11 cellular contexts compared by ENCODE assay signal in the genomic region with DNA sequence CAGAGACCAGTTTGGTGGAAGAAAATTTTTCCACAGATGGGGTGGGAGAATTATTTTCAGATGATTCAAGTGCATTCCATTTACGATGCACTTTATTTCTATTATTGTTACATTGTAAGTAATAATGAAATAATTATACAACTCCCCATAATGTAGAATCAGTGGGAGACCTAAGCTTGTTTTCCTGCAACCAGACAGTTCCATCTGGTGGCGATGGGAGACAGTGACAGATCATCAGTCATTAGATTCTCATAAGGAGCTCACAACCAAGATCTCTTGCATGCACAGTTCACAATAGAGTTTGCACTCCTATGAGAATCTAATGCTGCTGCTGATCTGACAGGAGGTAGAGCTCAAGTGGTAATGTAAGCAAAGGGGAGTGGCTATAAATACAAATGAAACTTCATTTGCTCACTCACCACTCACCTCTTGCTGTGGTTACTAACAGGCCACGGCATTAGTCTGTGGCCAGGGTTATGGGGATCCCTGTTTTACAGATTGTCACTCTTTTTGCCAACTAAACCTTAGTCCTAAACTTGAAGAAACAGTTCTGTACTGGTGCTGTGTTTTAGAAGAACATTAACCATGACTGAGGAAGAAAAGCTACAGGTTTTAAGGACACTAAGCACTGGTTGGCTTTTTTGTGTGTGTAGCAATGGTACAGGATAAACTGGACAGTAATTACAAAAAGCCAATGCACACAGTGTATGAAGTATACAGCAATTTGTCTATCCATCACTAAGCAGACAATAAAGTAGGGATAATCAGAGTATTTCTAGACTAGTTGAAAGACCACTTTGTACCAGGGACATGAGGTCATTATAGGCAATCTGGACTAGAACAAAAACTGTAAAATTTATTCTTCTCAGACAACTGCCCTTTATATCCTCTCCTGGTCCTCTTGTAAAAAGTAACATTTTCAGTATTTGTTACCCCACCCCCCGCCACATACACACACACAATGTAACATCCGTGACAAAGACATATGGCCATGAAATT. TPM values are rescaled to one million over a fixed set of nuclear protein-coding genes. Genes with fewer than 3 reads are reported as not detected.
DNase-seq lines count a peak whose midpoint lies in the region; ATAC-seq and TF ChIP-seq lines count a peak whose summit lies in the region.
"Had no signal": no experiment of that assay in that cellular context is flagged by ENCODE, and none has a peak within 500 bp of the region (broad histone marks: within the 10 kb centered on the region; RNA-seq: fewer than 3 reads in every experiment).

No MANE protein-coding gene starts in this region.

- H3K27ac ChIP-seq in dorsolateral prefrontal cortex: peak overlapping the region in 29 of 59 donors; percentile 4 to 78 (median 38)
- H3K27ac ChIP-seq: skin epidermis had no signal

- peak in 44 of 56 donors; percentile 8 to 62 (median 36) for TF ChIP-seq CTCF in dorsolateral prefrontal cortex (IDR thresholded peaks at IDR 0.05 in 54 of 56, conservative IDR thresholded peaks at IDR 0.05 in 2 of 56; ENCODE audit: low read depth in 1 of 56, partially characterized antibody in 56 of 56)

- peak overlapping the region in 2 of 59 donors; percentile 17 for H3K4me3 ChIP-seq in dorsolateral prefrontal cortex
- H3K4me3 ChIP-seq: mucosa of descending colon, skin epidermis had no signal

- intact Hi-C loops in dorsolateral prefrontal cortex (cut with DNase I): no loop called here

- H3K27me3 ChIP-seq in dorsolateral prefrontal cortex: no peaks in the 10 kb centered on the region

- ATAC-seq in GM18519 (IDR thresholded peaks at IDR 0.05; ENCODE audit: low FRiP score, unreplicated experiment) (peak; percentile 52), GM21619 (IDR thresholded peaks at IDR 0.05; ENCODE audit: unreplicated experiment) (peak; percentile 85), HG03354 (IDR thresholded peaks at IDR 0.05; ENCODE audit: poor library complexity, severe bottlenecking, unreplicated experiment) (peak; percentile 92), GM21576 (IDR thresholded peaks at IDR 0.05; ENCODE audit: unreplicated experiment) (no peak)
- ATAC-seq: mucosa of descending colon had no signal

- DNase-seq in dorsolateral prefrontal cortex (peak in 1 of 10 donors; percentile 44), Kasumi-1 (lab: John Stamatoyannopoulos, UW) (no peak), HuH-7.5 (ENCODE audit: low spot score) (no peak)
- no peak for DNase-seq in effector CD8-positive, alpha-beta T cell (lab: John Stamatoyannopoulos, UW)
- DNase-seq: activated T-cell treated with anti-CD3 and anti-CD28 coated beads for 4 hours, mucosa of descending colon had no signal

RNA-seq across cellular contexts. Expression of gene TMEM232, which starts 9.9 kb away (rescaled TPM):
- total RNA-seq in dorsolateral prefrontal cortex: 10 to 100 TPM; 14.6 to 36.6 (median 25.0) TPM

RNA-seq across cellular contexts. Expression of gene SLC25A46, which starts 22.3 kb away (rescaled TPM):
- 10 to 100 TPM; 35.6 to 89.0 (median 71.8) TPM for total RNA-seq in dorsolateral prefrontal cortex
